In the genomic region with DNA sequence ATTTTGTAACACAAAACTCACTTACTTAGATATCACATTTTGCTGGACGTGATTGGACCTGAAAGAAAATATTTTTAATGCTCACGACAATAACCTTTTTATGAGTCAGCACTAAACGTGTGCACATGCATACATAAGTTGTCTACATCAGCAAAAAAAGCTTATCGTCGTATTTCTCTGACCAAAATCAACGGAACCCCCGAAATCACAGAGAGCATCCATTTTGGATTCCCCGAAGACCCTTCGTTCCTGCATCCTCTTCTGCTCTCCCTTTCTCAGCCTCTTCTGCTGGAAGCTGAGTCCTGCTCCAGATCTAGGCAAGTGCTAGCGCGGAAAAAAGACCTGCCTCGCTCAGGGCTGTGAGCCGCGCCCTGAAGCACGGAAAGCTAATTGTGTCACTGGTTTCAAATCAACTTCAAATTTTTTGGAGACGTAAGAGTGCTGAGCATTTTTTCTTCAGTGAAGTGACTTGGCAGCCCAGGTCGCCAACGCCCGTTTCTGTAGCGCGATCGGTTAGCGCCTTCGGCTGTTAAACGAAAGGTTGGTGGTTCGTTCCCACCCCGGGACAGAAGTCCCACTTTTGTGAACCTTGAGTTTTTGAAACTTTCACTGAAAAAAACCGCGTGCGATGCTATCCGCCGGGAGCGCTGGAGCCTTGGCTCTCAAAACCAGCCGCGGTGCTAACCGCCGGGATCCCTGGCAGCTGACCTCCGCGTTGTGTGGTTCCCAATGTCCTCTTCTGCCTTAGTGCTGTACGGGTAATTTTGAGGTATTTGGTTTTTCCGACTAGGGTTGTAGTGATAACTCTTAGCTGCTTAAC, we compare ENCODE assay signal across 8 cellular contexts. TPM values are rescaled to one million over a fixed set of nuclear protein-coding genes. Genes with fewer than 3 reads are reported as not detected.
DNase-seq lines count a peak whose midpoint lies in the region; ATAC-seq and TF ChIP-seq lines count a peak whose summit lies in the region.
"Not testable (repeated sequence)": the region's sequence is repeated elsewhere in the genome, so short reads cannot be mapped to it uniquely, and the experiment has no call there.

No MANE protein-coding gene starts in this region.

- in situ Hi-C loops in astrocyte of the cerebellum (cut with HindIII; ENCODE audit: low sequenced_read_pairs) = not testable (repeated sequence)

- TF ChIP-seq CTCF in Caco-2 (IDR thresholded peaks at IDR 0.05; ENCODE audit: insufficient read depth in 1 of 2, low read depth in 1 of 2, low read length in 1 of 2, severe bottlenecking in 1 of 2, unreplicated experiment in 1 of 2); WTC11 (IDR thresholded peaks at IDR 0.05); astrocyte of the cerebellum (IDR thresholded peaks at IDR 0.05; ENCODE audit: low read depth, low read length, missing control alignments); heart left ventricle (IDR thresholded peaks at IDR 0.05); neural progenitor cell (IDR thresholded peaks at IDR 0.05): not testable (repeated sequence)

- not testable (repeated sequence) for H3K36me3 ChIP-seq in Caco-2 (ENCODE audit: control insufficient read depth, insufficient read depth, low read length); heart left ventricle; neural progenitor cell

- peak; percentile 44 to 60 for DNase-seq in Caco-2
- DNase-seq in MV-4-11 (lab: John Stamatoyannopoulos, UW) = peak; percentile 73
- peak; percentile 81 for DNase-seq in WTC11 (ENCODE audit: low spot score)
- DNase-seq in astrocyte of the cerebellum (ENCODE audit: low read depth) = not testable (repeated sequence)
- DNase-seq in heart left ventricle = peak in 4 of 5 donors; percentile 34 to 61 (median 45)
- DNase-seq in neural progenitor cell (ENCODE audit: low spot score) = peak; percentile 79
- peak; percentile 54 for DNase-seq in stimulated activated CD8-positive, alpha-beta memory T cell treated with anti-CD3 and anti-CD28 coated beads, Interleukin-4, amount 100 ng/mL, for 24 hours (ENCODE audit: low read depth)

- H3K4me3 ChIP-seq in Caco-2 (ENCODE audit: low read depth, low read length) (peak overlapping the region; percentile 25), astrocyte of the cerebellum (ENCODE audit: low read depth, low read length) (peak overlapping the region; percentile 48), heart left ventricle (peak overlapping the region in 11 of 12 donors; percentile 24 to 63 (median 46)), neural progenitor cell (peak overlapping the region; percentile 86)

- not testable (repeated sequence) for TF ChIP-seq POLR2A in heart left ventricle (IDR thresholded peaks at IDR 0.05)

- peak overlapping the region; percentile 99 for H2AFZ ChIP-seq in neural progenitor cell (replicated peaks)

- H3K4me2 ChIP-seq in neural progenitor cell = peak overlapping the region; percentile 78

- H3K4me1 ChIP-seq in Caco-2, neural progenitor cell: not testable (repeated sequence)
- H3K4me1 ChIP-seq in heart left ventricle = peaks cover 0 to 11% (median 0%) of the 10 kb centered on the region in 12 donors

- not testable (repeated sequence) for BruUV-seq in Caco-2 (replicated peaks; lab: Mats Ljungman, UMichigan)

- H3K27me3 Mint-ChIP-seq in Caco-2 (ENCODE audit: insufficient read depth, unreplicated experiment) = not testable (repeated sequence)
- H3K27me3 Mint-ChIP-seq in WTC11 (ENCODE audit: low read depth) (peaks cover 24% of the 10 kb centered on the region), neural progenitor cell (ENCODE audit: insufficient read depth, low read depth) (peaks cover 17% of the 10 kb centered on the region)

- H3K9me3 ChIP-seq in Caco-2; heart left ventricle; neural progenitor cell (ENCODE audit: low read depth): not testable (repeated sequence)

- not testable (repeated sequence) for H3K79me2 ChIP-seq in neural progenitor cell (ENCODE audit: low read depth)

- H3K27me3 ChIP-seq in Caco-2 (replicated peaks; ENCODE audit: control insufficient read depth, insufficient read depth, low read length) = not testable (repeated sequence)
- H3K27me3 ChIP-seq in heart left ventricle (peaks cover 0 to 28% (median 4%) of the 10 kb centered on the region in 9 donors), neural progenitor cell (peaks cover 43% of the 10 kb centered on the region)

- not testable (repeated sequence) for H4K20me1 ChIP-seq in neural progenitor cell (ENCODE audit: low read depth)

- POLR2A ChIA-PET in Caco-2 (lab: Charles Lee); WTC11 (lab: Charles Lee): not testable (repeated sequence)

- peak; percentile 43 for ATAC-seq in GM21717 (IDR thresholded peaks at IDR 0.05; ENCODE audit: unreplicated experiment)
- ATAC-seq in WTC11 = peak; percentile 91
- peak in 3 of 4 donors; percentile 51 to 77 (median 72) for ATAC-seq in heart left ventricle

- H3K4me1 Mint-ChIP-seq in Caco-2 (ENCODE audit: low read depth, unreplicated experiment); WTC11; neural progenitor cell: not testable (repeated sequence)

- H3K36me3 Mint-ChIP-seq in Caco-2 (ENCODE audit: insufficient read depth, unreplicated experiment); neural progenitor cell: not testable (repeated sequence)
- H3K36me3 Mint-ChIP-seq in WTC11 = peaks cover 15% of the 10 kb centered on the region

- not testable (repeated sequence) for H3K9ac ChIP-seq in neural progenitor cell

- CTCF ChIA-PET in Caco-2 (lab: Charles Lee); WTC11 (lab: Charles Lee): not testable (repeated sequence)

- H3K4me3 Mint-ChIP-seq in Caco-2 (ENCODE audit: unreplicated experiment) (peak overlapping the region; percentile 85), WTC11 (peak overlapping the region; percentile 96), neural progenitor cell (peak overlapping the region; percentile 97)

- H3K27ac Mint-ChIP-seq in Caco-2 (ENCODE audit: unreplicated experiment) = not testable (repeated sequence)
- H3K27ac Mint-ChIP-seq in WTC11 (peak overlapping the region; percentile 92), neural progenitor cell (peak overlapping the region; percentile 98)

- intact Hi-C loops in Caco-2 (cut with micrococcal nuclease; ENCODE audit: unreplicated experiment) = loop anchor here (1.0 kb wide), 1 partner anchor 9 kb away; no protein-coding TSS in a partner anchor
- intact Hi-C loops in heart left ventricle (cut with DNase I) = not testable (repeated sequence)

- peak overlapping the region in 2 of 12 donors; percentile 29 to 75 for H3K27ac ChIP-seq in heart left ventricle
- not testable (repeated sequence) for H3K27ac ChIP-seq in neural progenitor cell

- H3F3A ChIP-seq in neural progenitor cell (ENCODE audit: low read depth) = not testable (repeated sequence)

- 2 to 6% (median 4%) methylated on average over 39 to 41 of the region's 41 CpGs for WGBS in heart left ventricle, 4 donors

- H3K9me3 Mint-ChIP-seq in Caco-2 (ENCODE audit: unreplicated experiment) = not testable (repeated sequence)
- H3K9me3 Mint-ChIP-seq in WTC11 (peaks cover 16% of the 10 kb centered on the region), neural progenitor cell (peaks cover 13% of the 10 kb centered on the region)

TF ChIP-seq in WTC11, 78 proteins besides CTCF, POLR2A, EP300 and RAD21:
- TF ChIP-seq TEAD1 (CRISPR knock-in tag; IDR thresholded peaks at IDR 0.05) (0 out of 2 replicates have a peak, but pooled peaks have one; percentile 37), ETV6 (CRISPR knock-in tag; IDR thresholded peaks at IDR 0.05) (0 out of 2 replicates have a peak, but pooled peaks have one; percentile 32)
- TF ChIP-seq, protein P1, sequence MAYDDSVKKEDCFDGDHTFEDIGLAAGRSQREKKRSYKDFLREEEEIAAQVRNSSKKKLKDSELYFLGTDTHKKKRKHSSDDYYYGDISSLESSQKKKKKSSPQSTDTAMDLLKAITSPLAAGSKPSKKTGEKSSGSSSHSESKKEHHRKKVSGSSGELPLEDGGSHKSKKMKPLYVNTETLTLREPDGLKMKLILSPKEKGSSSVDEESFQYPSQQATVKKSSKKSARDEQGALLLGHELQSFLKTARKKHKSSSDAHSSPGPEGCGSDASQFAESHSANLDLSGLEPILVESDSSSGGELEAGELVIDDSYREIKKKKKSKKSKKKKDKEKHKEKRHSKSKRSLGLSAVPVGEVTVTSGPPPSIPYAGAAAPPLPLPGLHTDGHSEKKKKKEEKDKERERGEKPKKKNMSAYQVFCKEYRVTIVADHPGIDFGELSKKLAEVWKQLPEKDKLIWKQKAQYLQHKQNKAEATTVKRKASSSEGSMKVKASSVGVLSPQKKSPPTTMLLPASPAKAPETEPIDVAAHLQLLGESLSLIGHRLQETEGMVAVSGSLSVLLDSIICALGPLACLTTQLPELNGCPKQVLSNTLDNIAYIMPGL (CRISPR knock-in tag; IDR thresholded peaks at IDR 0.05) = peak; percentile 81
- TF ChIP-seq, protein P2, sequence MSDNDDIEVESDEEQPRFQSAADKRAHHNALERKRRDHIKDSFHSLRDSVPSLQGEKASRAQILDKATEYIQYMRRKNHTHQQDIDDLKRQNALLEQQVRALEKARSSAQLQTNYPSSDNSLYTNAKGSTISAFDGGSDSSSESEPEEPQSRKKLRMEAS (CRISPR knock-in tag; IDR thresholded peaks at IDR 0.05) = peak; percentile 26; the same call in 1 of the 2 replicates

RNA-seq across cellular contexts. Expression of a gene that starts 9.6 kb away (rescaled TPM):
- total RNA-seq in Caco-2 (2022) (not detected in 2 replicates), WTC11 (2021) (not detected in 3 replicates), heart left ventricle (10 to 100 TPM in 1 of 9 donors, 1 to 10 TPM in 8; 1.3 to 12.7 (median 1.7) TPM), neural progenitor cell (ENCODE audit: low replicate concordance) (not detected in 2 replicates)
- polyA plus RNA-seq in heart left ventricle = under 1 TPM; 0.15 to 0.37 TPM

RNA-seq across cellular contexts. Expression of a gene that starts 41.6 kb away (rescaled TPM):
- not detected in 2 replicates for total RNA-seq in Caco-2 (2022)
- 0.09 to 0.11 TPM in 2 of 3 replicates, not detected in the other for total RNA-seq in WTC11 (2021)
- 10 to 100 TPM in 2 of 9 donors, 1 to 10 TPM in 7; 3.8 to 51.6 (median 5.6) TPM for total RNA-seq in heart left ventricle
- 1 to 10 TPM; 2.5 to 3.5 TPM for polyA plus RNA-seq in heart left ventricle
- total RNA-seq in neural progenitor cell (ENCODE audit: low replicate concordance) = 0.15 TPM in 1 of 2 replicates, not detected in the other

Comparison
In these comparisons a context has a peak if more than half of its experiments do, and no peak if none do; other contexts are left out.
1. H3K4me3 ChIP-seq: peak in every context shown above with its lines; median percentile 86 in neural progenitor cell; 48 in astrocyte of the cerebellum; 46 in heart left ventricle; 25 in Caco-2.